19 cellular contexts compared by ENCODE assay signal in genomic region chr20:49259799-49260198, GRCh38.
"Had no signal": no experiment of that assay in that cellular context is flagged by ENCODE, and none has a peak within 500 bp of the region (broad histone marks: within the 10 kb centered on the region; RNA-seq: fewer than 3 reads in every experiment).

No MANE protein-coding gene starts in this region.

- H3K4me1 Mint-ChIP-seq: central memory CD8-positive, alpha-beta T cell; endodermal cell; stimulated activated memory B cell treated with anti-CD40 and anti-IgM and Interleukin-4, amounts not matched to agents 10 μg/mL and 1 μg/mL and 100 μg/mL, for 72 hours had no signal

- H3K4me3 Mint-ChIP-seq: central memory CD8-positive, alpha-beta T cell; endodermal cell; natural killer cell; stimulated activated memory B cell treated with anti-CD40 and anti-IgM and Interleukin-4, amounts not matched to agents 10 μg/mL and 1 μg/mL and 100 μg/mL, for 72 hours; type B pancreatic cell had no signal

- ATAC-seq: heart left ventricle; left ventricle myocardium superior; natural killer cell; stimulated activated memory B cell treated with anti-CD40 and anti-IgM and Interleukin-4, amounts not matched to agents 10 μg/mL and 1 μg/mL and 100 μg/mL, for 72 hours had no signal

- H3K27me3 Mint-ChIP-seq: central memory CD8-positive, alpha-beta T cell; stimulated activated memory B cell treated with anti-CD40 and anti-IgM and Interleukin-4, amounts not matched to agents 10 μg/mL and 1 μg/mL and 100 μg/mL, for 72 hours; type B pancreatic cell had no signal

- H3K4me3 ChIP-seq: breast epithelium, heart left ventricle, sigmoid colon, SK-N-MC, smooth muscle cell, thoracic aorta, vagina had no signal

- DNase-seq: activated CD4-positive, alpha-beta T cell treated with anti-CD3 and anti-CD28 coated beads for 1 hour; amniotic stem cell; cortex of kidney; endodermal cell; heart left ventricle; left ventricle myocardium superior; midbrain; natural killer cell; retina; sigmoid colon; stimulated activated CD4-positive, alpha-beta T cell treated with anti-CD3 and anti-CD28 coated beads, Interleukin-15, amount 100 ng/mL, for 24 hours had no signal

- H3K9me3 Mint-ChIP-seq: central memory CD8-positive, alpha-beta T cell; natural killer cell; stimulated activated memory B cell treated with anti-CD40 and anti-IgM and Interleukin-4, amounts not matched to agents 10 μg/mL and 1 μg/mL and 100 μg/mL, for 72 hours; type B pancreatic cell had no signal

- H3K27ac Mint-ChIP-seq: endodermal cell; natural killer cell; stimulated activated memory B cell treated with anti-CD40 and anti-IgM and Interleukin-4, amounts not matched to agents 10 μg/mL and 1 μg/mL and 100 μg/mL, for 72 hours; type B pancreatic cell had no signal
